Comparison of ENCODE assay signal across 11 cellular contexts in the genomic region with DNA sequence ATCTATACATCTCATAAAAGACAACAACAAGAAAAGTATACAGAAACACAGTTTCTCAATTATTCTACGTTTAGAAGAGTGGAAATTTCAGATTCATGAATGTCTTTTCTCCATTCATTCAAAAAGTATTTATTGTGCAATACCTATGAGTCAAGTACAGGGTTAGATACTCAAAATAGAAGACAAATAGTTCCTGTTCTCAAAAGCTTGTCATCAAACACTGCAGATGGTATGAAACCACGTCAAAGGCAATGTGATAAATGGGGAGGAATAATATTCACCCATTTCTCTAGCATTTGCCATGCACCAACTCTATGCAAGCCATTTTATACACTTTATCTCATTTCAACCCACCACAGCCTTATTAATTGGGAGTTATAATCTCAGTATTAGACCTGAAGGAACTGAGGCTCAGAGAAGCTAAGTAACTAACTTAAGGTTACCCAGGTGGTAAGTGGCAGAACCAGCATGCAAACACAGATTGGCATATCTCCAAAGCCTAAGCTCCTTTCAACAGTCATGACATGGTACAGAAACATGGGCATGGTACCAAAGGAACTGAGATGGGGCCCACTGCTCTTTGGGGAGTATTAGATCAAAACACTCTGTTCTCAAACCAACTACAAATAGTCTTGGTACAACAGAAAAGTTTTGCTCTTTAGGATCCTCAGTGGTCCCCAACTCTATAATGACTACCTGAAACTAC.
DNase-seq lines count a peak whose midpoint lies in the region; ATAC-seq and TF ChIP-seq lines count a peak whose summit lies in the region.
"Had no signal": no experiment of that assay in that cellular context is flagged by ENCODE, and none has a peak within 500 bp of the region (broad histone marks: within the 10 kb centered on the region; RNA-seq: fewer than 3 reads in every experiment).

No MANE protein-coding gene starts in this region.

- H3K27me3 ChIP-seq in Karpas-422 (ENCODE audit: low read length) (no peaks in the 10 kb centered on the region), brain microvascular endothelial cell (replicated peaks) (no peaks in the 10 kb centered on the region)

- H3K36me3 ChIP-seq in Karpas-422 (ENCODE audit: insufficient read depth, low read length), result no peaks in the 10 kb centered on the region
- no peaks in the 10 kb centered on the region for H3K36me3 ChIP-seq in brain microvascular endothelial cell (replicated peaks)

- no peaks in the 10 kb centered on the region for H3K79me2 ChIP-seq in Karpas-422 (ENCODE audit: low read length)

- in situ Hi-C loops in brain microvascular endothelial cell (cut with HindIII; ENCODE audit: low pct_ligation_motif_present, low sequenced_read_pairs), result no loop called here

- H4K20me1 ChIP-seq in Karpas-422 (ENCODE audit: insufficient read depth, low read depth, low read length), result no peaks in the 10 kb centered on the region

- H3K4me2 ChIP-seq in Karpas-422 (ENCODE audit: low read depth, low read length, poor library complexity, severe bottlenecking), result peak overlapping the region; percentile 28

- no peak overlapping the region for H3K9ac ChIP-seq in Karpas-422 (ENCODE audit: low read length)

- H3K9me3 ChIP-seq in Karpas-422 (ENCODE audit: low read length), result no peaks in the 10 kb centered on the region

- peaks cover 27% of the 10 kb centered on the region for H3K4me1 ChIP-seq in Karpas-422 (ENCODE audit: low read length)

- TF ChIP-seq CTCF in brain microvascular endothelial cell (IDR thresholded peaks at IDR 0.05; ENCODE audit: low read depth, low read length, missing control alignments), result no peak

- DNase-seq in AG08395 (ENCODE audit: low spot score), result peak; percentile 83
- peak; percentile 62 for DNase-seq in Karpas-422
- DNase-seq in brain microvascular endothelial cell, result peak; percentile 72
- DNase-seq in left lobe of liver (ENCODE audit: low spot score), result no peak
- no peak for DNase-seq in NCI-H1694 (lab: John Stamatoyannopoulos, UW)
- no peak for DNase-seq in ureter (ENCODE audit: low spot score)
- DNase-seq in NCI-H187 treated with DMSO at 0.1 percent for 48 hours (lab: John Stamatoyannopoulos, UW), result no peak
- no peak for DNase-seq in ecto neural progenitor cell (ENCODE audit: low spot score)
- DNase-seq: DMS 273 treated with DMSO at 0.1 percent for 48 hours, NCI-H2081 treated with DMSO at 0.1 percent for 48 hours had no signal

- H3K4me3 ChIP-seq in Karpas-422 (ENCODE audit: low read length), result no peak overlapping the region; the same call in 1 of the 2 replicates
- H3K4me3 ChIP-seq in brain microvascular endothelial cell (ENCODE audit: low read depth, low read length), result no peak overlapping the region

- peak overlapping the region; percentile 12 for H3K27ac ChIP-seq in Karpas-422 (ENCODE audit: low read length)
- peak overlapping the region; percentile 90 for H3K27ac ChIP-seq in brain microvascular endothelial cell
- H3K27ac ChIP-seq: VCaP had no signal

- ATAC-seq in left lobe of liver, result peak; percentile 63

- H3K9me2 ChIP-seq in Karpas-422 (replicated peaks; ENCODE audit: insufficient read depth, low read length), result no peaks in the 10 kb centered on the region

- H2AFZ ChIP-seq in Karpas-422 (ENCODE audit: low read length), result no peak overlapping the region

Comparison
In these comparisons a context has a peak if more than half of its experiments do, and no peak if none do; other contexts are left out.
1. DNase-seq: peak in AG08395 (single experiment), Karpas-422 (single experiment) and brain microvascular endothelial cell (single experiment); none in left lobe of liver (single experiment), NCI-H1694 (single experiment), ureter (single experiment), NCI-H187 treated with DMSO at 0.1 percent for 48 hours (single experiment) and ecto neural progenitor cell (single experiment).